In genomic region chr2:207161724-207162123, GRCh38 we compare ENCODE assay signal across 10 cellular contexts. TPM values are rescaled to one million over a fixed set of nuclear protein-coding genes. Genes with fewer than 3 reads are reported as not detected.
A peak's percentile ranks its signal among the peaks of the same experiment; 100 is the strongest.
DNase-seq lines count a peak whose midpoint lies in the region; ATAC-seq and TF ChIP-seq lines count a peak whose summit lies in the region.
"Had no signal": no experiment of that assay in that cellular context is flagged by ENCODE, and none has a peak within 500 bp of the region (broad histone marks: within the 10 kb centered on the region; RNA-seq: fewer than 3 reads in every experiment).

No MANE protein-coding gene starts in this region.

- H3K4me1 ChIP-seq in heart right ventricle (peaks cover 12 to 69% (median 67%) of the 10 kb centered on the region in 9 donors), muscle layer of colon (ENCODE audit: insufficient read depth, low read length) (peaks cover 64% of the 10 kb centered on the region), upper lobe of left lung (peaks cover 52 to 65% (median 59%) of the 10 kb centered on the region in 4 donors)

- peaks cover 61% of the 10 kb centered on the region for H3K4me1 Mint-ChIP-seq in activated T-helper 2 cell treated with anti-CD3 and anti-CD28 coated beads, Interferon-gamma antibody, Interleukin-2, Interleukin-4, amounts not matched to agents 10 μg/mL and 5 μg/mL and 100 μg/mL, durations not matched to agents 14 hours and 24 hours and 36 hours (ENCODE audit: low read depth)

- H3K4me3 ChIP-seq in heart right ventricle (peak overlapping the region in 7 of 10 donors; percentile 68 to 91 (median 82)), muscle layer of colon (ENCODE audit: low read depth in 1 of 2, low read length in 2 of 2) (peak overlapping the region; percentile 6 to 78), upper lobe of left lung (peak overlapping the region in 1 of 4 donors; percentile 66)

- DNase-seq in heart right ventricle (no peak), Right ventricle myocardium superior (no peak), dermis microvascular lymphatic vessel endothelial cell (ENCODE audit: low read depth in 2 of 2) (peak; percentile 80 to 90), upper lobe of left lung (no peak), NCI-H1694 treated with DMSO at 0.1 percent for 48 hours (lab: John Stamatoyannopoulos, UW) (no peak)
- DNase-seq in activated T-helper 2 cell treated with anti-CD3 and anti-CD28 coated beads, Interferon-gamma antibody, Interleukin-2, Interleukin-4, amounts not matched to agents 10 μg/mL and 5 μg/mL and 100 μg/mL, durations not matched to agents 14 hours and 24 hours and 36 hours (ENCODE audit: low spot score), result no peak
- DNase-seq: H7, occipital lobe had no signal

- no peaks in the 10 kb centered on the region for H3K9me3 Mint-ChIP-seq in activated T-helper 2 cell treated with anti-CD3 and anti-CD28 coated beads, Interferon-gamma antibody, Interleukin-2, Interleukin-4, amounts not matched to agents 10 μg/mL and 5 μg/mL and 100 μg/mL, durations not matched to agents 14 hours and 24 hours and 36 hours

- no peak for TF ChIP-seq EP300 in upper lobe of left lung (IDR thresholded peaks at IDR 0.05)

- H3K9me3 ChIP-seq in heart right ventricle (no peaks in the 10 kb centered on the region), muscle layer of colon (ENCODE audit: low read length) (no peaks in the 10 kb centered on the region), upper lobe of left lung (no peaks in the 10 kb centered on the region)

- TF ChIP-seq POLR2A in upper lobe of left lung (IDR thresholded peaks at IDR 0.05), result no peak

- ATAC-seq in heart right ventricle (no peak), Right ventricle myocardium superior (ENCODE audit: poor library complexity) (no peak), upper lobe of left lung (ENCODE audit: low FRiP score in 2 of 2) (no peak), HG03520 (IDR thresholded peaks at IDR 0.05; ENCODE audit: unreplicated experiment) (no peak)

- peaks cover 44% of the 10 kb centered on the region for H3K36me3 Mint-ChIP-seq in activated T-helper 2 cell treated with anti-CD3 and anti-CD28 coated beads, Interferon-gamma antibody, Interleukin-2, Interleukin-4, amounts not matched to agents 10 μg/mL and 5 μg/mL and 100 μg/mL, durations not matched to agents 14 hours and 24 hours and 36 hours (ENCODE audit: low read depth)

- no peak overlapping the region for H3K27ac Mint-ChIP-seq in activated T-helper 2 cell treated with anti-CD3 and anti-CD28 coated beads, Interferon-gamma antibody, Interleukin-2, Interleukin-4, amounts not matched to agents 10 μg/mL and 5 μg/mL and 100 μg/mL, durations not matched to agents 14 hours and 24 hours and 36 hours

- H3K27me3 ChIP-seq in heart right ventricle (no peaks in the 10 kb centered on the region), muscle layer of colon (ENCODE audit: control insufficient read depth in 1 of 2, insufficient read depth in 2 of 2, low read length in 2 of 2) (no peaks in the 10 kb centered on the region), upper lobe of left lung (no peaks in the 10 kb centered on the region)

- H3K36me3 ChIP-seq in heart right ventricle (peaks cover 0 to 5% (median 0%) of the 10 kb centered on the region in 9 donors), muscle layer of colon (ENCODE audit: insufficient read depth, low read length) (no peaks in the 10 kb centered on the region), upper lobe of left lung (no peaks in the 10 kb centered on the region)

- no peak for TF ChIP-seq CTCF in heart right ventricle (IDR thresholded peaks at IDR 0.05)
- no peak for TF ChIP-seq CTCF in upper lobe of left lung (IDR thresholded peaks at IDR 0.05)

- H3K27ac ChIP-seq in heart right ventricle, result peak overlapping the region; percentile 47 to 100 (median 100)
- H3K27ac ChIP-seq in muscle layer of colon (ENCODE audit: low read depth, low read length), result peak overlapping the region; percentile 95
- peak overlapping the region; percentile 100 for H3K27ac ChIP-seq in upper lobe of left lung

- H3K9ac ChIP-seq in muscle layer of colon (ENCODE audit: low read length), result peak overlapping the region; percentile 97

- H3K4me3 Mint-ChIP-seq in activated T-helper 2 cell treated with anti-CD3 and anti-CD28 coated beads, Interferon-gamma antibody, Interleukin-2, Interleukin-4, amounts not matched to agents 10 μg/mL and 5 μg/mL and 100 μg/mL, durations not matched to agents 14 hours and 24 hours and 36 hours (ENCODE audit: low read depth), result no peak overlapping the region

- 62 to 63% methylated on average over 3 of the region's 3 CpGs for WGBS in heart right ventricle, 2 donors
- 49 to 67% methylated on average over 3 of the region's 3 CpGs for WGBS in upper lobe of left lung, 2 donors

- intact Hi-C loops in heart right ventricle (cut with DNase I), result loop anchor here in 9 of 10 donors (2.0 to 10.0 kb wide), 11 partner anchors 27 to 357 kb away; no protein-coding TSS in a partner anchor
- intact Hi-C loops in Right ventricle myocardium superior (cut with DNase I), result loop anchor here (5.0 to 10.0 kb wide), 3 partner anchors 74 to 313 kb away; no protein-coding TSS in a partner anchor
- intact Hi-C loops in activated T-helper 2 cell treated with anti-CD3 and anti-CD28 coated beads, Interferon-gamma antibody, Interleukin-2, Interleukin-4, amounts not matched to agents 10 μg/mL and 5 μg/mL and 100 μg/mL, durations not matched to agents 14 hours and 24 hours and 36 hours (cut with micrococcal nuclease), result loop anchor here (2.0 to 10.0 kb wide), 4 partner anchors 115 to 463 kb away; partner anchors contain the start of genes FASTKD2, MDH1B and METTL21A

- H3K27me3 Mint-ChIP-seq in activated T-helper 2 cell treated with anti-CD3 and anti-CD28 coated beads, Interferon-gamma antibody, Interleukin-2, Interleukin-4, amounts not matched to agents 10 μg/mL and 5 μg/mL and 100 μg/mL, durations not matched to agents 14 hours and 24 hours and 36 hours (ENCODE audit: low read depth), result no peaks in the 10 kb centered on the region

RNA-seq across cellular contexts. Expression of gene KLF7, which starts 4.0 kb away (rescaled TPM):
- 10 to 100 TPM; 21.8 to 51.8 (median 30.8) TPM for total RNA-seq in heart right ventricle
- 1 to 10 TPM; 5.0 to 5.6 TPM for polyA plus RNA-seq in heart right ventricle
- 19.2 TPM for total RNA-seq in Right ventricle myocardium superior
- total RNA-seq in dermis microvascular lymphatic vessel endothelial cell, result 8.5 and 8.7 TPM in 2 replicates
- 10 to 100 TPM; 15.4 to 50.5 (median 22.4) TPM for total RNA-seq in upper lobe of left lung
- total RNA-seq in activated T-helper 2 cell treated with anti-CD3 and anti-CD28 coated beads, Interferon-gamma antibody, Interleukin-2, Interleukin-4, amounts not matched to agents 10 μg/mL and 5 μg/mL and 100 μg/mL, durations not matched to agents 14 hours and 24 hours and 36 hours, result 16.6 and 19.3 TPM in 2 replicates

Comparison
In these comparisons a context has a peak if more than half of its experiments do, and no peak if none do; other contexts are left out.
1. DNase-seq: peak in dermis microvascular lymphatic vessel endothelial cell (2 of 2); none in heart right ventricle (0 of 2), Right ventricle myocardium superior (single experiment), upper lobe of left lung (0 of 2), NCI-H1694 treated with DMSO at 0.1 percent for 48 hours (single experiment) and activated T-helper 2 cell treated with anti-CD3 and anti-CD28 coated beads, Interferon-gamma antibody, Interleukin-2, Interleukin-4, amounts not matched to agents 10 μg/mL and 5 μg/mL and 100 μg/mL, durations not matched to agents 14 hours and 24 hours and 36 hours (single experiment).
2. Peak in every context shown above with its lines, with median percentiles within 50 percentile points of each other: H3K27ac ChIP-seq.